ENCODE assay signal across 21 cellular contexts in the genomic region with DNA sequence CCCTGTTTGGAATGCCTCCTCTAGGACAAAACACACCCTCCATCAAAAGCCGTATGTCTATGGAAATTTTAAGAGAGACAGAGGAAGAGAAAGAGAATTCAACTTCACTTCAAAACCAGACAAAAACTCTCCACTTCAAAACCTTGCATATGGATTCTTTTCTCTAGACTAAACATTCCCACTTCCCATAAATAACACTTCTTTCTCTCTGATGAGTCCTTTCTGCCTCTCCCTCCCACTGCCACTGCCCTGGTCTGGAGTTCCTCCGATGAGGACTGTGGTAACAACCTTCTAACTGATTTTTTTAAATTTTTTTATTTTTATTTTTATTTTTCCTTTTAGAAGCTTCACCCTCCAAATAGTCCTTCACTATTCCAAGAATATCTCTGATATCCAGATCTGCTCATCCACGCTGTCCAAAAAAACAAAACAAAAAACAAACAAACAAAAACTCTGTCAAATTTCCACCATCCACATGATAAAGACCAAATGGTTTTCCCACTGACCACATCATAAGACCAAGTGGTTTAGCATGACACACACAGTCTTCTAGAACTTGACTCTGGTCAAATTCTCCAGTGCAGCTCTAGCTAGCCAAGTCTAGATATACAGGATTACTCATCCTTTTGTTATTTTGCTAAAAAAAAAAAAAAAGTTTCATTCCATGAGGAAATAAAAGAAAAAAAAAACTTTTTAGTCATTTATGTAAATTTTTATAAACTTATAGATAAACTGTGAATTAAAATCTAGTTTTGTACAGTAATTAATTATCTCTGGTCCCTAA.
DNase-seq lines count a peak whose midpoint lies in the region; ATAC-seq and TF ChIP-seq lines count a peak whose summit lies in the region.
"Had no signal": no experiment of that assay in that cellular context is flagged by ENCODE, and none has a peak within 500 bp of the region (broad histone marks: within the 10 kb centered on the region; RNA-seq: fewer than 3 reads in every experiment).

No MANE protein-coding gene starts in this region.

- H3K36me3 ChIP-seq in breast epithelium = no peaks in the 10 kb centered on the region
- H3K36me3 ChIP-seq: left ventricle myocardium inferior had no signal

- H3K27me3 ChIP-seq in breast epithelium (no peaks in the 10 kb centered on the region), foreskin keratinocyte (no peaks in the 10 kb centered on the region)

- TF ChIP-seq POLR2A in breast epithelium (IDR thresholded peaks at IDR 0.05) = no peak

- no peak for TF ChIP-seq CTCF in MCF 10A (IDR thresholded peaks at IDR 0.05; ENCODE audit: unreplicated experiment)
- no peak for TF ChIP-seq CTCF in breast epithelium (IDR thresholded peaks at IDR 0.05)
- TF ChIP-seq CTCF in foreskin keratinocyte (conservative IDR thresholded peaks at IDR 0.05) = no peak

- H3K9me3 ChIP-seq in breast epithelium = no peaks in the 10 kb centered on the region
- H3K9me3 ChIP-seq: A549 had no signal

- H3K27ac ChIP-seq in breast epithelium (no peak overlapping the region), foreskin keratinocyte (no peak overlapping the region)
- H3K27ac ChIP-seq: A549, coronary artery, left ventricle myocardium inferior had no signal

- DNase-seq in MCF 10A (ENCODE audit: unreplicated experiment) = peak; percentile 42
- DNase-seq in breast epithelium (ENCODE audit: low spot score in 2 of 2) = no peak
- DNase-seq in amniotic stem cell (lab: John Stamatoyannopoulos, UW) = peak; percentile 29
- DNase-seq in foreskin keratinocyte = peak; percentile 9 to 26
- no peak for DNase-seq in activated CD4-positive, alpha-beta T cell treated with anti-CD3 and anti-CD28 coated beads for 4 hours
- DNase-seq in stimulated activated naive CD8-positive, alpha-beta T cell treated with anti-CD3 and anti-CD28 coated beads, Interleukin-15, amount 100 ng/mL, for 72 hours = no peak
- DNase-seq: activated CD4-positive, alpha-beta memory T cell treated with anti-CD3 and anti-CD28 coated beads for 36 hours; activated gamma-delta T cell; glutamatergic neuron; H7; left ventricle myocardium inferior; NCI-H1092; NCI-H345; stimulated activated CD4-positive, alpha-beta T cell treated with anti-CD3 and anti-CD28 coated beads, Interleukin-12 subunit alpha, Interleukin-12 subunit beta, amount 100 ng/mL, for 4 hours; trophoblast cell had no signal

- POLR2A ChIA-PET in MCF 10A (lab: Yijun Ruan, JAX) = interaction anchor here (0.7 kb wide), 1 partner anchor 9 kb away, joined by 5 read pairs; no protein-coding TSS in a partner anchor

- ATAC-seq in foreskin keratinocyte = no peak
- ATAC-seq in HG02885 (IDR thresholded peaks at IDR 0.05; ENCODE audit: poor library complexity, unreplicated experiment) = no peak
- no peak for ATAC-seq in GM18868 (IDR thresholded peaks at IDR 0.05; ENCODE audit: unreplicated experiment)
- ATAC-seq in stimulated activated naive CD8-positive, alpha-beta T cell treated with anti-CD3 and anti-CD28 coated beads, Interleukin-15, amount 100 ng/mL, for 72 hours = no peak
- ATAC-seq: A549, Panc1 had no signal

- no peaks in the 10 kb centered on the region for H3K36me3 Mint-ChIP-seq in MCF 10A (ENCODE audit: insufficient read depth, unreplicated experiment)
- H3K36me3 Mint-ChIP-seq: activated CD4-positive, alpha-beta memory T cell treated with anti-CD3 and anti-CD28 coated beads for 36 hours had no signal

- CTCF ChIA-PET in MCF 10A (lab: Yijun Ruan, JAX) = no interaction called here

- H3K4me1 ChIP-seq in breast epithelium (no peaks in the 10 kb centered on the region), foreskin keratinocyte (no peaks in the 10 kb centered on the region)
- H3K4me1 ChIP-seq: A549 had no signal

- H3K4me1 Mint-ChIP-seq in MCF 10A (ENCODE audit: insufficient read depth, unreplicated experiment) = no peaks in the 10 kb centered on the region
- no peaks in the 10 kb centered on the region for H3K4me1 Mint-ChIP-seq in stimulated activated naive CD8-positive, alpha-beta T cell treated with anti-CD3 and anti-CD28 coated beads, Interleukin-15, amount 100 ng/mL, for 72 hours

- no TSS peak for BruUV-seq in MCF 10A (replicated peaks; lab: Mats Ljungman, UMichigan)

- H3K27ac Mint-ChIP-seq in MCF 10A (ENCODE audit: low read depth, unreplicated experiment) = no peak overlapping the region
- H3K27ac Mint-ChIP-seq in stimulated activated naive CD8-positive, alpha-beta T cell treated with anti-CD3 and anti-CD28 coated beads, Interleukin-15, amount 100 ng/mL, for 72 hours = no peak overlapping the region
- H3K27ac Mint-ChIP-seq: activated CD4-positive, alpha-beta memory T cell treated with anti-CD3 and anti-CD28 coated beads for 36 hours; T-helper 2 cell treated with Interferon-gamma antibody and Interleukin-4, amounts not matched to agents 5 μg/mL and 100 μg/mL, for 36 hours had no signal

- H3K4me3 Mint-ChIP-seq in MCF 10A (ENCODE audit: unreplicated experiment) = no peak overlapping the region
- no peak overlapping the region for H3K4me3 Mint-ChIP-seq in stimulated activated naive CD8-positive, alpha-beta T cell treated with anti-CD3 and anti-CD28 coated beads, Interleukin-15, amount 100 ng/mL, for 72 hours
- H3K4me3 Mint-ChIP-seq: activated CD4-positive, alpha-beta memory T cell treated with anti-CD3 and anti-CD28 coated beads for 36 hours; T-helper 2 cell treated with Interferon-gamma antibody and Interleukin-4, amounts not matched to agents 5 μg/mL and 100 μg/mL, for 36 hours had no signal

- peaks cover 29% of the 10 kb centered on the region for H3K27me3 Mint-ChIP-seq in MCF 10A (ENCODE audit: insufficient read depth, unreplicated experiment)
- H3K27me3 Mint-ChIP-seq in stimulated activated naive CD8-positive, alpha-beta T cell treated with anti-CD3 and anti-CD28 coated beads, Interleukin-15, amount 100 ng/mL, for 72 hours = no peaks in the 10 kb centered on the region
- H3K27me3 Mint-ChIP-seq: activated CD4-positive, alpha-beta memory T cell treated with anti-CD3 and anti-CD28 coated beads for 36 hours had no signal

- H3K9me3 Mint-ChIP-seq in MCF 10A (ENCODE audit: unreplicated experiment) = no peaks in the 10 kb centered on the region
- no peaks in the 10 kb centered on the region for H3K9me3 Mint-ChIP-seq in stimulated activated naive CD8-positive, alpha-beta T cell treated with anti-CD3 and anti-CD28 coated beads, Interleukin-15, amount 100 ng/mL, for 72 hours
- H3K9me3 Mint-ChIP-seq: activated CD4-positive, alpha-beta memory T cell treated with anti-CD3 and anti-CD28 coated beads for 36 hours; T-helper 2 cell treated with Interferon-gamma antibody and Interleukin-4, amounts not matched to agents 5 μg/mL and 100 μg/mL, for 36 hours had no signal

- intact Hi-C loops in MCF 10A (cut with micrococcal nuclease) (no loop called here), breast epithelium (cut with DNase I; ENCODE audit: low total_unique reads) (no loop called here)

- no peak overlapping the region for H3K4me3 ChIP-seq in breast epithelium
- H3K4me3 ChIP-seq: A549, coronary artery, left ventricle myocardium inferior had no signal

Comparison
In these comparisons a context has a peak if more than half of its experiments do, and no peak if none do; other contexts are left out.
1. DNase-seq: peak in MCF 10A (single experiment), amniotic stem cell (single experiment) and foreskin keratinocyte (2 of 2); none in breast epithelium (0 of 2), activated CD4-positive, alpha-beta T cell treated with anti-CD3 and anti-CD28 coated beads for 4 hours (0 of 2) and stimulated activated naive CD8-positive, alpha-beta T cell treated with anti-CD3 and anti-CD28 coated beads, Interleukin-15, amount 100 ng/mL, for 72 hours (0 of 2).